In genomic region chr4:101953949-101954348, GRCh38 we compare ENCODE assay signal across 12 cellular contexts.
DNase-seq lines count a peak whose midpoint lies in the region; ATAC-seq and TF ChIP-seq lines count a peak whose summit lies in the region.
"Had no signal": no experiment of that assay in that cellular context is flagged by ENCODE, and none has a peak within 500 bp of the region (broad histone marks: within the 10 kb centered on the region; RNA-seq: fewer than 3 reads in every experiment).

No MANE protein-coding gene starts in this region.

- 0 out of 2 replicates have a peak overlapping the region, but pooled peaks have one; percentile 12 for H3K23ac ChIP-seq in IMR-90 (ENCODE audit: low read depth, low read length)

- H3K9me1 ChIP-seq in IMR-90 (ENCODE audit: insufficient read depth, low read length) = no peaks in the 10 kb centered on the region

- H3K36me3 ChIP-seq in IMR-90 (ENCODE audit: control insufficient read depth, insufficient read depth, low read length) = no peaks in the 10 kb centered on the region
- H3K36me3 ChIP-seq: upper lobe of left lung had no signal

- no peak overlapping the region for H2AK5ac ChIP-seq in IMR-90 (ENCODE audit: low read depth, low read length)

- CTCF ChIA-PET in IMR-90 (lab: Yijun Ruan, JAX) = no interaction called here

- H3K4me3 ChIP-seq in IMR-90 (ENCODE audit: insufficient read depth, low read depth, low read length) = no peak overlapping the region
- no peak overlapping the region for H3K4me3 ChIP-seq in astrocyte of the spinal cord (ENCODE audit: low read depth, low read length)
- H3K4me3 ChIP-seq: upper lobe of left lung had no signal

- no peak overlapping the region for H2BK15ac ChIP-seq in IMR-90 (ENCODE audit: low read depth, low read length)

- H4K91ac ChIP-seq in IMR-90 (ENCODE audit: insufficient read depth, low read depth, low read length) = no peak overlapping the region

- no peak overlapping the region for H2AFZ ChIP-seq in IMR-90 (replicated peaks; ENCODE audit: low read length, poor library complexity)

- no peaks in the 10 kb centered on the region for H3K27me3 ChIP-seq in IMR-90 (ENCODE audit: control insufficient read depth, insufficient read depth, low read length)
- H3K27me3 ChIP-seq: upper lobe of left lung had no signal

- intact Hi-C loops in IMR-90 (cut with micrococcal nuclease) = no loop called here

- peak overlapping the region; percentile 63 for H2BK120ac ChIP-seq in IMR-90 (ENCODE audit: low read depth, low read length)

- no peaks in the 10 kb centered on the region for H3K79me1 ChIP-seq in IMR-90 (ENCODE audit: low read depth in 1 of 2, low read length in 2 of 2)

- POLR2A ChIA-PET in IMR-90 (lab: Charles Lee; ENCODE audit: unreplicated experiment) = no interaction called here

- H3K14ac ChIP-seq in IMR-90 (replicated peaks; ENCODE audit: low read depth, low read length) = 0 out of 2 replicates have a peak overlapping the region, but pooled peaks have one; percentile 37

- in situ Hi-C loops in IMR-90 (cut with MboI; ENCODE audit: low sequenced_read_pairs) = no loop called here
- in situ Hi-C loops in astrocyte of the spinal cord (cut with HindIII; ENCODE audit: low sequenced_read_pairs) = no loop called here

- H2AK9ac ChIP-seq in IMR-90 (replicated peaks; ENCODE audit: low read depth, low read length, poor library complexity) = no peak overlapping the region

- peak overlapping the region; percentile 64; the same call in 1 of the 2 replicates for H3K18ac ChIP-seq in IMR-90 (ENCODE audit: low read depth, low read length)

- no peaks in the 10 kb centered on the region for H4K20me1 ChIP-seq in IMR-90 (ENCODE audit: insufficient read depth, low read length)

- H3K9me3 ChIP-seq in IMR-90 (ENCODE audit: control insufficient read depth, insufficient read depth, low read length) = no peaks in the 10 kb centered on the region
- H3K9me3 ChIP-seq: upper lobe of left lung had no signal

- no peak overlapping the region for H2BK20ac ChIP-seq in IMR-90 (ENCODE audit: low read depth, low read length)

- H3K9ac ChIP-seq in IMR-90 (ENCODE audit: low read depth, low read length) = no peak overlapping the region

- DNase-seq in AG08396 (ENCODE audit: low spot score) (peak; percentile 3), IMR-90 (peak; percentile 45), astrocyte of the spinal cord (ENCODE audit: low read depth, low spot score) (peak; percentile 52), kidney glomerular epithelial cell (lab: John Stamatoyannopoulos, UW) (peak; percentile 84), NCI-H2107 (lab: John Stamatoyannopoulos, UW) (no peak), MV-4-11 (lab: John Stamatoyannopoulos, UW) (no peak), activated T-cell treated with anti-CD3 and anti-CD28 coated beads for 4 hours (no peak), CD1c-positive myeloid dendritic cell (ENCODE audit: extremely low spot score) (no peak)
- DNase-seq: left cardiac atrium; NCI-H2081 treated with DMSO at 0.1 percent for 48 hours; stimulated activated CD4-positive, alpha-beta T cell treated with anti-CD3 and anti-CD28 coated beads, Interleukin-2, amount 100 ng/mL, for 24 hours; upper lobe of left lung had no signal

- no TSS peak for BruUV-seq in IMR-90 (replicated peaks; lab: Mats Ljungman, UMichigan)

- H4K5ac ChIP-seq in IMR-90 (ENCODE audit: low read depth, low read length) = no peak overlapping the region

- H2BK5ac ChIP-seq in IMR-90 (ENCODE audit: low read depth, low read length, poor library complexity, severe bottlenecking) = no peak overlapping the region

- peak overlapping the region; percentile 60; the same call in 1 of the 2 replicates for H3K4me2 ChIP-seq in IMR-90 (ENCODE audit: low read depth, low read length)

- TF ChIP-seq CTCF in IMR-90 (conservative IDR thresholded peaks at IDR 0.05; ENCODE audit: low read depth, low read length) = no peak
- TF ChIP-seq CTCF in astrocyte of the spinal cord (IDR thresholded peaks at IDR 0.05; ENCODE audit: low read depth, low read length) = no peak

- no peaks in the 10 kb centered on the region for H3K4me1 ChIP-seq in IMR-90 (ENCODE audit: control insufficient read depth, insufficient read depth, low read length)
- H3K4me1 ChIP-seq: upper lobe of left lung had no signal

- no peak overlapping the region for H3K4ac ChIP-seq in IMR-90 (ENCODE audit: low read depth, low read length)

- H3K56ac ChIP-seq in IMR-90 (ENCODE audit: extremely low read depth, insufficient read depth, low read length) = no peak overlapping the region

- WGBS in IMR-90 (ENCODE audit: extremely low coverage in 2 of 2, insufficient read length in 1 of 2), 2 experiments = 0% methylated on average over 2 of the region's 4 CpGs; no CpG with 5 or more reads in 1 of the 2 experiments

- dilution Hi-C loops in IMR-90 (cut with HindIII; ENCODE audit: low sequenced_read_pairs, unreplicated experiment) = no loop called here

- ATAC-seq in IMR-90 (ENCODE audit: low read depth) = peak; percentile 68

- no peak for TF ChIP-seq POLR2A in IMR-90 (IDR thresholded peaks at IDR 0.05; ENCODE audit: low read depth, low read length)

- no peak overlapping the region for H3K27ac ChIP-seq in IMR-90 (ENCODE audit: insufficient read depth, low read length)
- H3K27ac ChIP-seq: upper lobe of left lung had no signal

- TF ChIP-seq RAD21 in IMR-90 (IDR thresholded peaks at IDR 0.05; ENCODE audit: low read length) = no peak

- no peak overlapping the region for H4K8ac ChIP-seq in IMR-90 (ENCODE audit: low read depth in 2 of 2, low read length in 2 of 2)

TF ChIP-seq in IMR-90, 13 proteins besides CTCF, POLR2A, EP300 and RAD21:
- TF ChIP-seq NFE2L2 (IDR thresholded peaks at IDR 0.05; ENCODE audit: low read depth, low read length) (peak; percentile 22; the same call in 1 of the 2 replicates), CHD1 (IDR thresholded peaks at IDR 0.05; ENCODE audit: low read depth, low read length) (no peak)

Comparison
In these comparisons a context has a peak if more than half of its experiments do, and no peak if none do; other contexts are left out.
1. DNase-seq: peak in AG08396 (single experiment), IMR-90 (single experiment), astrocyte of the spinal cord (single experiment) and kidney glomerular epithelial cell (single experiment); none in NCI-H2107 (single experiment), MV-4-11 (single experiment), activated T-cell treated with anti-CD3 and anti-CD28 coated beads for 4 hours (single experiment) and CD1c-positive myeloid dendritic cell (single experiment).